21 cellular contexts compared by ENCODE assay signal in the genomic region with DNA sequence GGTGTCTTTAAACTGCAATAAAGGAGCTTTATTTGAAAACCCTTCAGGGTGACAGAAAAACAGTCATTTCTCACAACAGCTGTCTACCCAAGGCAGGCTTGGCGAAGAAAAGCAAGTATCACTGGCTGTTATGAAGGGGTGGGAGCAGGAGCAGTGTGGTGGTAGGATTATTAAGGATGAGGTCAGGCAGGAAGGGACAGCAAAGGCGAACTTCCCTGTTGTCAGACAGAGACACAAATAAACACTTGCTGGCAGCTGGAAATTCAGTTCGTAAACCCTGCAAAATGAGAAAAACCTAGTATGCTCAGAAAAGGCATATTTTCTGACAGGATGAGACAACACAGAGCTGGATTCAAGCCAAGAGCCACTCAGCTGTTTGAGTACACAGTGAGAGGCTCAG.
"Had no signal": no experiment of that assay in that cellular context is flagged by ENCODE, and none has a peak within 500 bp of the region (broad histone marks: within the 10 kb centered on the region; RNA-seq: fewer than 3 reads in every experiment).

No MANE protein-coding gene starts in this region.

- ATAC-seq: activated T-cell treated with anti-CD3 and anti-CD28 coated beads, Interleukin-2, amount 50 U/mL, for 72 hours; heart right ventricle; left lobe of liver; lower lobe of right lung; natural killer cell had no signal

- H3K27me3 ChIP-seq: sigmoid colon, spleen, upper lobe of left lung had no signal

- H3K27ac ChIP-seq: epithelial cell of prostate, heart right ventricle, lower lobe of right lung, sigmoid colon, spleen, upper lobe of left lung had no signal

- H3K9me3 ChIP-seq: heart right ventricle, lower lobe of right lung, sigmoid colon, spleen, upper lobe of left lung had no signal

- H3K36me3 ChIP-seq: heart right ventricle, lower lobe of right lung, sigmoid colon, spleen, upper lobe of left lung had no signal

- H3K4me1 ChIP-seq: heart right ventricle, lower lobe of right lung, sigmoid colon, spleen, upper lobe of left lung had no signal

- DNase-seq: activated CD4-positive, alpha-beta memory T cell treated with anti-CD3 and anti-CD28 coated beads for 36 hours; activated CD4-positive, alpha-beta T cell treated with anti-CD3 and anti-CD28 coated beads for 48 hours; activated effector memory CD4-positive, alpha-beta T cell treated with Interleukin-2 at 50 U/mL for 16 hours; activated naive CD4-positive, alpha-beta T cell treated with anti-CD3 and anti-CD28 coated beads for 36 hours; activated naive CD8-positive, alpha-beta T cell treated with anti-CD3 and anti-CD28 coated beads, Interleukin-2, amount 10 ng/mL, durations not matched to agents 7 days and 5 days; activated T-cell treated with anti-CD3 and anti-CD28 coated beads, Interleukin-2, amount 50 U/mL, for 72 hours; amygdala; cerebellar nuclear complex; cortex of kidney; heart right ventricle; kidney; lower lobe of right lung; natural killer cell; retina; sigmoid colon; spleen; stimulated activated CD4-positive, alpha-beta T cell treated with anti-CD3 and anti-CD28 coated beads, Interleukin-4, amount 100 ng/mL, for 1 hour; stimulated activated naive CD4-positive, alpha-beta T cell treated with Interleukin-2 at 50 U/mL for 16 hours; upper lobe of left lung had no signal

- H3K4me3 ChIP-seq: heart right ventricle, lower lobe of right lung, sigmoid colon, spleen, upper lobe of left lung had no signal
